9 cellular contexts compared by ENCODE assay signal in genomic region chr15:40061212-40061901, GRCh38. TPM values are rescaled to one million over a fixed set of nuclear protein-coding genes. Genes with fewer than 3 reads are reported as not detected.
DNase-seq lines count a peak whose midpoint lies in the region; ATAC-seq lines count a peak whose summit lies in the region.
"Had no signal": no experiment of that assay in that cellular context is flagged by ENCODE, and none has a peak within 500 bp of the region (broad histone marks: within the 10 kb centered on the region; RNA-seq: fewer than 3 reads in every experiment).

No MANE protein-coding gene starts in this region.

- intact Hi-C loops in posterior vena cava (cut with DNase I), result no loop called here

- peak; percentile 65 for DNase-seq in NK-92 treated with Interleukin-12 subunit alpha and Interleukin-12 subunit beta, amount 100 ng/mL, for 24 hours (lab: John Stamatoyannopoulos, UW)
- DNase-seq in NK-92 (lab: John Stamatoyannopoulos, UW; ENCODE audit: unreplicated experiment) (no peak), posterior vena cava (ENCODE audit: low spot score) (peak; percentile 44), NCI-H526 treated with DMSO at 0.1 percent for 48 hours (lab: John Stamatoyannopoulos, UW) (no peak), NCI-H2227 treated with DMSO at 0.1 percent for 48 hours (lab: John Stamatoyannopoulos, UW) (no peak), DMS53 treated with DMSO at 0.1 percent for 48 hours (lab: John Stamatoyannopoulos, UW; ENCODE audit: unreplicated experiment) (no peak)
- DNase-seq: WERI-Rb-1 had no signal

- ATAC-seq in GM21576 (IDR thresholded peaks at IDR 0.05; ENCODE audit: unreplicated experiment) (peak; percentile 42), HG03521 (IDR thresholded peaks at IDR 0.05; ENCODE audit: unreplicated experiment) (peak; percentile 52)

RNA-seq across cellular contexts. Expression of gene SRP14, which starts 22.4 kb away (rescaled TPM):
- 100 to 1,000 TPM; 148 to 160 TPM for total RNA-seq in posterior vena cava

RNA-seq across cellular contexts. Expression of gene BMF, which starts 47.3 kb away (rescaled TPM):
- 1 to 10 TPM; 3.0 to 5.0 TPM for total RNA-seq in posterior vena cava

Comparison
In these comparisons a context has a peak if more than half of its experiments do, and no peak if none do; other contexts are left out.
1. DNase-seq: peak in NK-92 treated with Interleukin-12 subunit alpha and Interleukin-12 subunit beta, amount 100 ng/mL, for 24 hours (single experiment) and posterior vena cava (single experiment); none in NK-92 (single experiment), NCI-H526 treated with DMSO at 0.1 percent for 48 hours (single experiment), NCI-H2227 treated with DMSO at 0.1 percent for 48 hours (single experiment) and DMS53 treated with DMSO at 0.1 percent for 48 hours (single experiment).